In the genomic region with DNA sequence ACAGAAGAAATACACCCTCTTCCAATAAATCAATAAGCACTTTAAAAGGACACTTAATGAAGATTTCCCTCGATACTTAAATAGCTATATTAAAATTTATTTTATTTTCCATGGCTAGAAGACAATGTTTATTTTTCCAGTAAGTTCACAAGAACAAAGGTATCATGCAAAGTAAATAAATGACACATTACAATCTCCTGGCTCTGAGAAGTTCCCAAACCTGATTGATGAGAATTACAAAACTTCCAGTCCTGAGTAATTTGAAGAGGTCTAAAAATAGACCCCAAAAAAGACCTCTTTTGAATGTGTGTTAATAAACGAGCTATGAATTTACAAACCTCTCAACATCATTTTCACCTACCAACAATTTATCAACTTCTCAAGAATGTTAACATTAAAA, we compare ENCODE assay signal across 10 cellular contexts. TPM values are rescaled to one million over a fixed set of nuclear protein-coding genes. Genes with fewer than 3 reads are reported as not detected.
DNase-seq lines count a peak whose midpoint lies in the region; ATAC-seq and TF ChIP-seq lines count a peak whose summit lies in the region.
"Had no signal": no experiment of that assay in that cellular context is flagged by ENCODE, and none has a peak within 500 bp of the region (broad histone marks: within the 10 kb centered on the region; RNA-seq: fewer than 3 reads in every experiment).

No MANE protein-coding gene starts in this region.

- DNase-seq in activated CD4-positive, alpha-beta T cell treated with anti-CD3 and anti-CD28 coated beads, Interleukin-2, amount 10 ng/mL, durations not matched to agents 7 days and 5 days = no peak
- DNase-seq in activated CD4-positive, alpha-beta T cell treated with anti-CD3 and anti-CD28 coated beads, Interleukin-2, amount 50 U/mL, for 48 hours = no peak
- DNase-seq in activated CD8-positive, alpha-beta T cell treated with anti-CD3 and anti-CD28 coated beads for 36 hours = no peak
- no peak for DNase-seq in immature natural killer cell
- DNase-seq in stimulated activated naive CD8-positive, alpha-beta T cell treated with anti-CD3 and anti-CD28 coated beads, Interleukin-15, amount 100 ng/mL, for 72 hours = no peak
- DNase-seq in DMS153 (lab: John Stamatoyannopoulos, UW) = no peak
- no peak for DNase-seq in inferior parietal cortex (ENCODE audit: extremely low spot score)
- DNase-seq: AML-193, NCI-H2081 treated with DMSO at 0.1 percent for 48 hours had no signal

- H3K4me3 Mint-ChIP-seq in activated CD4-positive, alpha-beta T cell treated with anti-CD3 and anti-CD28 coated beads, Interleukin-2, amount 10 ng/mL, durations not matched to agents 7 days and 5 days = peak overlapping the region; percentile 97
- H3K4me3 Mint-ChIP-seq in activated CD8-positive, alpha-beta T cell treated with anti-CD3 and anti-CD28 coated beads for 36 hours = peak overlapping the region; percentile 97
- peak overlapping the region; percentile 96 to 99 (median 99) for H3K4me3 Mint-ChIP-seq in immature natural killer cell
- H3K4me3 Mint-ChIP-seq in stimulated activated naive CD8-positive, alpha-beta T cell treated with anti-CD3 and anti-CD28 coated beads, Interleukin-15, amount 100 ng/mL, for 72 hours = peak overlapping the region; percentile 93 to 99

- intact Hi-C loops in activated CD8-positive, alpha-beta T cell treated with anti-CD3 and anti-CD28 coated beads for 36 hours (cut with micrococcal nuclease) = no loop called here

- no peak overlapping the region for H3K27ac Mint-ChIP-seq in activated CD4-positive, alpha-beta T cell treated with anti-CD3 and anti-CD28 coated beads, Interleukin-2, amount 10 ng/mL, durations not matched to agents 7 days and 5 days
- no peak overlapping the region for H3K27ac Mint-ChIP-seq in activated CD8-positive, alpha-beta T cell treated with anti-CD3 and anti-CD28 coated beads for 36 hours
- peak overlapping the region in 5 of 6 donors; percentile 69 to 98 (median 96) for H3K27ac Mint-ChIP-seq in immature natural killer cell
- H3K27ac Mint-ChIP-seq in stimulated activated naive CD8-positive, alpha-beta T cell treated with anti-CD3 and anti-CD28 coated beads, Interleukin-15, amount 100 ng/mL, for 72 hours = no peak overlapping the region

- ATAC-seq in activated CD8-positive, alpha-beta T cell treated with anti-CD3 and anti-CD28 coated beads for 36 hours = no peak
- no peak for ATAC-seq in stimulated activated naive CD8-positive, alpha-beta T cell treated with anti-CD3 and anti-CD28 coated beads, Interleukin-15, amount 100 ng/mL, for 72 hours
- no peak for ATAC-seq in GM21423 (IDR thresholded peaks at IDR 0.05; ENCODE audit: unreplicated experiment)

- peaks cover 7% of the 10 kb centered on the region for H3K36me3 Mint-ChIP-seq in activated CD4-positive, alpha-beta T cell treated with anti-CD3 and anti-CD28 coated beads, Interleukin-2, amount 10 ng/mL, durations not matched to agents 7 days and 5 days (ENCODE audit: low read depth)
- peaks cover 3% of the 10 kb centered on the region for H3K36me3 Mint-ChIP-seq in activated CD8-positive, alpha-beta T cell treated with anti-CD3 and anti-CD28 coated beads for 36 hours (ENCODE audit: low read depth)
- H3K36me3 Mint-ChIP-seq in immature natural killer cell = peaks cover 0 to 3% (median 2%) of the 10 kb centered on the region in 3 donors

- CTCF ChIA-PET in activated CD4-positive, alpha-beta T cell treated with anti-CD3 and anti-CD28 coated beads, Interleukin-2, amount 10 ng/mL, durations not matched to agents 7 days and 5 days (lab: Charles Lee) = no interaction called here
- CTCF ChIA-PET in activated CD8-positive, alpha-beta T cell treated with anti-CD3 and anti-CD28 coated beads for 36 hours (lab: Charles Lee) = interaction anchor here (1.1 kb wide), 1 partner anchor 18 kb away, joined by 4 read pairs; no protein-coding TSS in a partner anchor

- POLR2A ChIA-PET in activated CD4-positive, alpha-beta T cell treated with anti-CD3 and anti-CD28 coated beads, Interleukin-2, amount 10 ng/mL, durations not matched to agents 7 days and 5 days (lab: Charles Lee) = no interaction called here
- POLR2A ChIA-PET in activated CD8-positive, alpha-beta T cell treated with anti-CD3 and anti-CD28 coated beads for 36 hours (lab: Charles Lee) = interaction anchor here (0.6 to 1.2 kb wide), 3 partner anchors 10 to 22 kb away, joined by 3 read pairs; no protein-coding TSS in a partner anchor

- no peaks in the 10 kb centered on the region for H3K27me3 Mint-ChIP-seq in activated CD4-positive, alpha-beta T cell treated with anti-CD3 and anti-CD28 coated beads, Interleukin-2, amount 10 ng/mL, durations not matched to agents 7 days and 5 days
- H3K27me3 Mint-ChIP-seq in activated CD8-positive, alpha-beta T cell treated with anti-CD3 and anti-CD28 coated beads for 36 hours = no peaks in the 10 kb centered on the region
- H3K27me3 Mint-ChIP-seq in immature natural killer cell (ENCODE audit: low read depth in 3 of 3) = peaks cover 2 to 9% (median 4%) of the 10 kb centered on the region in 3 donors
- H3K27me3 Mint-ChIP-seq in stimulated activated naive CD8-positive, alpha-beta T cell treated with anti-CD3 and anti-CD28 coated beads, Interleukin-15, amount 100 ng/mL, for 72 hours = no peaks in the 10 kb centered on the region

- no peaks in the 10 kb centered on the region for H3K9me3 Mint-ChIP-seq in activated CD4-positive, alpha-beta T cell treated with anti-CD3 and anti-CD28 coated beads, Interleukin-2, amount 10 ng/mL, durations not matched to agents 7 days and 5 days
- no peaks in the 10 kb centered on the region for H3K9me3 Mint-ChIP-seq in activated CD8-positive, alpha-beta T cell treated with anti-CD3 and anti-CD28 coated beads for 36 hours
- H3K9me3 Mint-ChIP-seq in immature natural killer cell = no peaks in the 10 kb centered on the region
- H3K9me3 Mint-ChIP-seq in stimulated activated naive CD8-positive, alpha-beta T cell treated with anti-CD3 and anti-CD28 coated beads, Interleukin-15, amount 100 ng/mL, for 72 hours = no peaks in the 10 kb centered on the region

- no peak for TF ChIP-seq CTCF in activated CD8-positive, alpha-beta T cell treated with anti-CD3 and anti-CD28 coated beads for 36 hours (IDR thresholded peaks at IDR 0.05)

- peaks cover 42% of the 10 kb centered on the region for H3K4me1 Mint-ChIP-seq in activated CD4-positive, alpha-beta T cell treated with anti-CD3 and anti-CD28 coated beads, Interleukin-2, amount 10 ng/mL, durations not matched to agents 7 days and 5 days
- peaks cover 40% of the 10 kb centered on the region for H3K4me1 Mint-ChIP-seq in activated CD8-positive, alpha-beta T cell treated with anti-CD3 and anti-CD28 coated beads for 36 hours (ENCODE audit: low read depth)
- peaks cover 38 to 53% of the 10 kb centered on the region in 2 donors for H3K4me1 Mint-ChIP-seq in immature natural killer cell
- peaks cover 47% of the 10 kb centered on the region for H3K4me1 Mint-ChIP-seq in stimulated activated naive CD8-positive, alpha-beta T cell treated with anti-CD3 and anti-CD28 coated beads, Interleukin-15, amount 100 ng/mL, for 72 hours

RNA-seq across cellular contexts. Expression of a gene that starts 1.5 kb away (rescaled TPM):
- 10 to 100 TPM; 14.3 to 14.5 TPM for total RNA-seq in activated CD4-positive, alpha-beta T cell treated with anti-CD3 and anti-CD28 coated beads, Interleukin-2, amount 10 ng/mL, durations not matched to agents 7 days and 5 days
- 10 to 100 TPM; 15.5 to 16.8 TPM for total RNA-seq in activated CD8-positive, alpha-beta T cell treated with anti-CD3 and anti-CD28 coated beads for 36 hours
- 10 to 100 TPM in 1 of 3 donors, 1 to 10 TPM in 2; 9.1 to 16.3 (median 9.7) TPM for polyA plus RNA-seq in immature natural killer cell

RNA-seq across cellular contexts. Expression of a gene that starts 2.1 kb away (rescaled TPM):
- 1 to 10 TPM; 5.7 to 8.8 TPM for total RNA-seq in activated CD4-positive, alpha-beta T cell treated with anti-CD3 and anti-CD28 coated beads, Interleukin-2, amount 10 ng/mL, durations not matched to agents 7 days and 5 days
- 1 to 10 TPM; 7.9 to 8.7 TPM for total RNA-seq in activated CD8-positive, alpha-beta T cell treated with anti-CD3 and anti-CD28 coated beads for 36 hours
- polyA plus RNA-seq in immature natural killer cell = 10 to 100 TPM in 1 of 3 donors, 1 to 10 TPM in 2; 3.8 to 12.6 (median 8.5) TPM

RNA-seq across cellular contexts. Expression of a gene that starts 49.7 kb away (rescaled TPM):
- 10 to 100 TPM; 11.6 to 11.7 TPM for total RNA-seq in activated CD4-positive, alpha-beta T cell treated with anti-CD3 and anti-CD28 coated beads, Interleukin-2, amount 10 ng/mL, durations not matched to agents 7 days and 5 days
- 1 to 10 TPM in 1 of 2 experiments, under 1 TPM in 1; 0.97 to 1.3 TPM for total RNA-seq in activated CD8-positive, alpha-beta T cell treated with anti-CD3 and anti-CD28 coated beads for 36 hours
- 1 to 10 TPM; 1.3 to 2.3 (median 1.4) TPM for polyA plus RNA-seq in immature natural killer cell

Comparison
In these comparisons a context has a peak if more than half of its experiments do, and no peak if none do; other contexts are left out.
1. H3K27ac Mint-ChIP-seq: peak in immature natural killer cell (5 of 6); none in activated CD4-positive, alpha-beta T cell treated with anti-CD3 and anti-CD28 coated beads, Interleukin-2, amount 10 ng/mL, durations not matched to agents 7 days and 5 days (single experiment), activated CD8-positive, alpha-beta T cell treated with anti-CD3 and anti-CD28 coated beads for 36 hours (single experiment) and stimulated activated naive CD8-positive, alpha-beta T cell treated with anti-CD3 and anti-CD28 coated beads, Interleukin-15, amount 100 ng/mL, for 72 hours (0 of 2).
2. RNA of a gene that starts 49.7 kb away (total RNA-seq): 11.6 to 11.7 TPM in activated CD4-positive, alpha-beta T cell treated with anti-CD3 and anti-CD28 coated beads, Interleukin-2, amount 10 ng/mL, durations not matched to agents 7 days and 5 days; 0.97 to 1.3 TPM in activated CD8-positive, alpha-beta T cell treated with anti-CD3 and anti-CD28 coated beads for 36 hours; every median in the first group is over 4 times any median in the second.
3. Peak in every context shown above with its lines, with median percentiles within 50 percentile points of each other: H3K4me3 Mint-ChIP-seq.